Comparison of ENCODE assay signal across 27 cellular contexts in genomic region chr2:77398970-77399369, GRCh38.
"Had no signal": no experiment of that assay in that cellular context is flagged by ENCODE, and none has a peak within 500 bp of the region (broad histone marks: within the 10 kb centered on the region; RNA-seq: fewer than 3 reads in every experiment).

No MANE protein-coding gene starts in this region.

- H3K4me3 Mint-ChIP-seq: naive B cell; nephron; stimulated activated naive B cell treated with anti-CD40 and anti-IgM and Interleukin-4, amounts not matched to agents 10 μg/mL and 1 μg/mL and 100 μg/mL, for 72 hours; stimulated activated naive CD8-positive, alpha-beta T cell treated with anti-CD3 and anti-CD28 coated beads, Interleukin-15, Interleukin-2, amounts not matched to agents 100 ng/mL and 50 ng/mL, for 24 hours had no signal

- H3K9me3 Mint-ChIP-seq: nephron; stimulated activated naive B cell treated with anti-CD40 and anti-IgM and Interleukin-4, amounts not matched to agents 10 μg/mL and 1 μg/mL and 100 μg/mL, for 72 hours had no signal

- H3K27ac Mint-ChIP-seq: naive B cell; nephron; stimulated activated naive B cell treated with anti-CD40 and anti-IgM and Interleukin-4, amounts not matched to agents 10 μg/mL and 1 μg/mL and 100 μg/mL, for 72 hours; stimulated activated naive CD8-positive, alpha-beta T cell treated with anti-CD3 and anti-CD28 coated beads, Interleukin-15, Interleukin-2, amounts not matched to agents 100 ng/mL and 50 ng/mL, for 24 hours had no signal

- H3K4me1 ChIP-seq: gastroesophageal sphincter, heart right ventricle, lower lobe of right lung, right lobe of liver, tibial nerve, upper lobe of right lung, uterus had no signal

- H3K9me3 ChIP-seq: gastroesophageal sphincter, heart right ventricle, lower lobe of right lung, mucosa of descending colon, ovary, right lobe of liver, thoracic aorta, tibial nerve, upper lobe of right lung, uterus had no signal

- H3K4me1 Mint-ChIP-seq: naive B cell; nephron; stimulated activated naive B cell treated with anti-CD40 and anti-IgM and Interleukin-4, amounts not matched to agents 10 μg/mL and 1 μg/mL and 100 μg/mL, for 72 hours had no signal

- FAIRE-seq: colon, keratinocyte, small intestine had no signal

- H3K4me3 ChIP-seq: dorsolateral prefrontal cortex, gastroesophageal sphincter, heart right ventricle, lower lobe of right lung, mucosa of descending colon, ovary, right lobe of liver, thoracic aorta, tibial nerve, upper lobe of right lung, uterus had no signal

- H3K36me3 Mint-ChIP-seq: naive B cell; stimulated activated naive B cell treated with anti-CD40 and anti-IgM and Interleukin-4, amounts not matched to agents 10 μg/mL and 1 μg/mL and 100 μg/mL, for 72 hours had no signal

- H3K27me3 ChIP-seq: dorsolateral prefrontal cortex, gastroesophageal sphincter, heart right ventricle, ovary, right lobe of liver, tibial nerve, upper lobe of right lung, uterus had no signal

- DNase-seq: dorsolateral prefrontal cortex; effector CD4-positive, alpha-beta T cell; foreskin fibroblast; heart right ventricle; hippocampal formation; left ventricle myocardium superior; lower lobe of right lung; mucosa of descending colon; naive B cell; occipital lobe; ovary; posterior cingulate gyrus; right lobe of liver; small intestine; stimulated activated CD4-positive, alpha-beta T cell treated with anti-CD3 and anti-CD28 coated beads, Interleukin-15, amount 100 ng/mL, for 24 hours; stimulated activated CD4-positive, alpha-beta T cell treated with anti-CD3 and anti-CD28 coated beads, Interleukin-2, amount 100 ng/mL, for 48 hours; stimulated activated naive B cell treated with anti-CD40 and anti-IgM and Interleukin-4, amounts not matched to agents 10 μg/mL and 1 μg/mL and 100 μg/mL, for 72 hours; upper lobe of right lung; uterus had no signal

- H3K36me3 ChIP-seq: gastroesophageal sphincter, heart right ventricle, lower lobe of right lung, ovary, right lobe of liver, thoracic aorta, tibial nerve, upper lobe of right lung, uterus had no signal

- H3K27me3 Mint-ChIP-seq: naive B cell; stimulated activated naive B cell treated with anti-CD40 and anti-IgM and Interleukin-4, amounts not matched to agents 10 μg/mL and 1 μg/mL and 100 μg/mL, for 72 hours; stimulated activated naive CD8-positive, alpha-beta T cell treated with anti-CD3 and anti-CD28 coated beads, Interleukin-15, Interleukin-2, amounts not matched to agents 100 ng/mL and 50 ng/mL, for 24 hours had no signal

- H3K27ac ChIP-seq: dorsolateral prefrontal cortex, epithelial cell of prostate, gastroesophageal sphincter, heart right ventricle, lower lobe of right lung, ovary, right lobe of liver, thoracic aorta, tibial nerve, upper lobe of right lung, uterus had no signal
